Comparison of ENCODE assay signal across 8 cellular contexts in the genomic region with DNA sequence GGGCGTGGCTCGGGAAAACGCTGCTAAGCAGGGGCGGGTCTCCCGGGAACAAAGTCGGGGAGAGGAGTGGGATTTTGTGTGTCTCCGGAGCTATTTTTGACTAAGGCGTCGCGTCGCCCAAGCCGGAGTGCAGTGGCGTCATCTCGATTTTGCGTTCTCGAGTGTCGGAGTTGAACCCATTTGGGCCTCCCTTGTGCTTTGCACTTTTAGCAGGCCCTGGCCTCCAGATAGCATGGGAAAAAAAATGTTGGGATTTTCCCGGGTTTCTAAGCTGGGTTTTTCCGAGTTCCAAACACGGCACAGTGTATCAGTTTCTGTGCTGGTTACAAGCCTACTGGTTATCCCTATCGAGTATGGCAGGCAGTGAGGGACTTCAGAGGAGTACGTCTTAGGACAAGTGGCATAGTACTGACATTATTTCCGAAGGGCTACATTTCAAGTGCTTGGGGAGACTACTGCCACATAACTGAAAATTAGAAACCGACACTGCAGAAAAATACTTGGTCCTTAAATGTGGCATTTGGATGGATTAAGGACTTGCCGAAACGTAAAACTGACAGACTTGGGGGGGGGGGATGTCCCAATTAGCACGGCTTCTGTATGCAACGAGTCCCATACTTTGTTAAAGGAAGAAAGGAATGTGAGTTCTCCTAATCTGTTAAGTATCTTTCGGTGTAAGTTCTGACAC.
DNase-seq lines count a peak whose midpoint lies in the region; ATAC-seq, FAIRE-seq and TF ChIP-seq lines count a peak whose summit lies in the region.

No MANE protein-coding gene starts in this region.

- H3K27me3 ChIP-seq in parathyroid adenoma (ENCODE audit: control insufficient read depth, insufficient read depth, low read length), result no peaks in the 10 kb centered on the region
- no peaks in the 10 kb centered on the region for H3K27me3 ChIP-seq in vagina

- H3K4me1 ChIP-seq in parathyroid adenoma (peaks cover 14% of the 10 kb centered on the region), vagina (peaks cover 28% of the 10 kb centered on the region)

- peak overlapping the region; percentile 49 for H3K9ac ChIP-seq in parathyroid adenoma

- BruUV-seq in Calu3 (replicated peaks; lab: Mats Ljungman, UMichigan), result TSS peak; percentile 99

- TF ChIP-seq POLR2A in vagina (IDR thresholded peaks at IDR 0.05), result peak in 1 of 2 donors; percentile 75

- peak; percentile 71 for DNase-seq in Calu3
- peak; percentile 39 for DNase-seq in HPDE6-E6E7 (ENCODE audit: extremely low spot score)
- DNase-seq in RCC 7860 (ENCODE audit: low spot score), result peak; percentile 84
- peak; percentile 85 for DNase-seq in activated effector memory CD4-positive, alpha-beta T cell treated with anti-CD3 and anti-CD28 coated beads, Interleukin-2, amount 50 U/mL, for 16 hours
- peak; percentile 72 for DNase-seq in Right ventricle myocardium superior
- no peak for DNase-seq in vagina (ENCODE audit: extremely low spot score in 2 of 2)

- H3K27ac ChIP-seq in parathyroid adenoma (peak overlapping the region; percentile 96), vagina (peak overlapping the region; percentile 88)

- H3K36me3 ChIP-seq in parathyroid adenoma (ENCODE audit: control insufficient read depth, insufficient read depth, low read length), result no peaks in the 10 kb centered on the region
- no peaks in the 10 kb centered on the region for H3K36me3 ChIP-seq in vagina

- no peak for FAIRE-seq in RCC 7860 (lab: Jason Lieb, UNC)

- H3K27me3 Mint-ChIP-seq in Calu3 (ENCODE audit: unreplicated experiment), result peaks cover 17% of the 10 kb centered on the region

- peak overlapping the region; percentile 85 for H3K4me3 Mint-ChIP-seq in Calu3 (ENCODE audit: low read depth, unreplicated experiment)

- intact Hi-C loops in Calu3 (cut with micrococcal nuclease; ENCODE audit: unreplicated experiment) (loop anchor here (1.0 kb wide), 1 partner anchor 33 kb away; a partner anchor contains a TSS), Right ventricle myocardium superior (cut with DNase I) (no loop called here), vagina (cut with DNase I) (loop anchor here (2.0 to 10.0 kb wide), 2 partner anchors 16 to 52 kb away; a partner anchor contains a TSS)

- peak overlapping the region; percentile 94 for H3K4me2 ChIP-seq in parathyroid adenoma (ENCODE audit: low read length)

- H3K9me3 ChIP-seq in parathyroid adenoma (ENCODE audit: control insufficient read depth, low read length) (no peaks in the 10 kb centered on the region), vagina (no peaks in the 10 kb centered on the region)

- H3K79me2 ChIP-seq in parathyroid adenoma, result no peaks in the 10 kb centered on the region

- CTCF ChIA-PET in Calu3 (lab: Charles Lee), result interaction anchor here (0.8 to 3.6 kb wide), 6 partner anchors 15 to 114 kb away, joined by 3 to 17 read pairs (median 4); a partner anchor contains a TSS

- no peaks in the 10 kb centered on the region for H3K9me3 Mint-ChIP-seq in Calu3 (ENCODE audit: low read depth, unreplicated experiment)

- H2AFZ ChIP-seq in parathyroid adenoma, result peak overlapping the region; percentile 85

- no peak for TF ChIP-seq CTCF in Calu3 (IDR thresholded peaks at IDR 0.05; ENCODE audit: unreplicated experiment)
- no peak for TF ChIP-seq CTCF in parathyroid adenoma (IDR thresholded peaks at IDR 0.05)
- TF ChIP-seq CTCF in vagina (IDR thresholded peaks at IDR 0.05), result peak in 1 of 3 experiments; percentile 24

- peak; percentile 15 for ATAC-seq in GM21360 (IDR thresholded peaks at IDR 0.05; ENCODE audit: unreplicated experiment)
- peak; percentile 15 for ATAC-seq in Right ventricle myocardium superior (ENCODE audit: poor library complexity)

- H3K36me3 Mint-ChIP-seq in Calu3 (ENCODE audit: insufficient read depth, unreplicated experiment), result peaks cover 84% of the 10 kb centered on the region

- peaks cover 45% of the 10 kb centered on the region for H3K4me1 Mint-ChIP-seq in Calu3 (ENCODE audit: low read depth, unreplicated experiment)

- H3K4me3 ChIP-seq in parathyroid adenoma (ENCODE audit: low read depth, low read length) (peak overlapping the region; percentile 89), vagina (peak overlapping the region; percentile 51 to 72)

- H3K27ac Mint-ChIP-seq in Calu3 (ENCODE audit: unreplicated experiment), result peak overlapping the region; percentile 100

Comparison
In these comparisons a context has a peak if more than half of its experiments do, and no peak if none do; other contexts are left out.
1. DNase-seq: peak in Calu3 (single experiment), HPDE6-E6E7 (single experiment), RCC 7860 (single experiment), activated effector memory CD4-positive, alpha-beta T cell treated with anti-CD3 and anti-CD28 coated beads, Interleukin-2, amount 50 U/mL, for 16 hours (single experiment) and Right ventricle myocardium superior (single experiment); none in vagina (0 of 2).